ENCODE assay signal across 8 cellular contexts in genomic region chr11:34926101-34926830, GRCh38. TPM values are rescaled to one million over a fixed set of nuclear protein-coding genes. Genes with fewer than 3 reads are reported as not detected.
DNase-seq lines count a peak whose midpoint lies in the region; ATAC-seq, FAIRE-seq and TF ChIP-seq lines count a peak whose summit lies in the region.

No MANE protein-coding gene starts in this region.

- H3K36me3 Mint-ChIP-seq in MCF 10A (ENCODE audit: insufficient read depth, unreplicated experiment) = peaks cover 2% of the 10 kb centered on the region

- POLR2A ChIA-PET in MCF 10A (lab: Yijun Ruan, JAX) = interaction anchor here (0.7 to 1.8 kb wide), 7 partner anchors 9 to 465 kb away, joined by 3 to 13 read pairs (median 3); partner anchors contain the start of genes APIP and PDHX

- WGBS in lower leg skin, 2 donors = 2 to 6% methylated on average over 2 of the region's 2 CpGs

- H3K4me1 ChIP-seq in uterus = no peaks in the 10 kb centered on the region

- peaks cover 34% of the 10 kb centered on the region for H3K4me1 Mint-ChIP-seq in MCF 10A (ENCODE audit: insufficient read depth, unreplicated experiment)

- DNase-seq in Caki2 (ENCODE audit: low read depth) (peak; percentile 24), H54 (ENCODE audit: insufficient read length, low spot score) (no peak), NCI-H82 treated with DMSO at 0.1 percent for 48 hours (lab: John Stamatoyannopoulos, UW; ENCODE audit: unreplicated experiment) (peak; percentile 16), MCF 10A (ENCODE audit: unreplicated experiment) (peak; percentile 59), left colon (no peak), uterus (no peak), lower leg skin (ENCODE audit: low spot score in 2 of 2) (no peak)
- DNase-seq in stimulated activated CD4-positive, alpha-beta T cell treated with anti-CD3 and anti-CD28 coated beads, Interleukin-12 subunit alpha, Interleukin-12 subunit beta, amount 100 ng/mL, for 4 hours = no peak

- peak; percentile 68 for TF ChIP-seq CTCF in MCF 10A (IDR thresholded peaks at IDR 0.05; ENCODE audit: unreplicated experiment)
- peak; percentile 73 to 85 (median 78) for TF ChIP-seq CTCF in uterus (IDR thresholded peaks at IDR 0.05)
- peak in 1 of 3 donors; percentile 58 for TF ChIP-seq CTCF in lower leg skin (IDR thresholded peaks at IDR 0.05)

- H3K9me3 Mint-ChIP-seq in MCF 10A (ENCODE audit: unreplicated experiment) = no peaks in the 10 kb centered on the region

- intact Hi-C loops in MCF 10A (cut with micrococcal nuclease) (loop anchor here (1.0 to 5.0 kb wide), 7 partner anchors 71 to 559 kb away; no protein-coding TSS in a partner anchor), left colon (cut with DNase I, micrococcal nuclease) (loop anchor here in 1 of 2 donors (10.0 kb wide), 1 partner anchor 559 kb away; no protein-coding TSS in a partner anchor), uterus (cut with DNase I; ENCODE audit: low total_unique reads) (loop anchor here (5.0 kb wide), 1 partner anchor 466 kb away; no protein-coding TSS in a partner anchor), lower leg skin (cut with DNase I; ENCODE audit: low total_unique reads) (no loop called here)

- H3K27me3 Mint-ChIP-seq in MCF 10A (ENCODE audit: insufficient read depth, unreplicated experiment) = no peaks in the 10 kb centered on the region

- in situ Hi-C loops in Caki2 (cut with HindIII; ENCODE audit: low pct_unique_long_range_greater_than_20kb, low sequenced_read_pairs) = no loop called here

- FAIRE-seq in H54 (lab: Jason Lieb, UNC) = peak; percentile 90

- no peak overlapping the region for H3K27ac Mint-ChIP-seq in MCF 10A (ENCODE audit: low read depth, unreplicated experiment)

- no peaks in the 10 kb centered on the region for H3K9me3 ChIP-seq in uterus

- CTCF ChIA-PET in MCF 10A (lab: Yijun Ruan, JAX) = interaction anchor here (0.6 to 1.7 kb wide), 29 partner anchors 8 to 510 kb away, joined by 3 to 33 read pairs (median 4); no protein-coding TSS in a partner anchor

- ATAC-seq in left colon = peak; percentile 24

- H3K36me3 ChIP-seq in uterus = no peaks in the 10 kb centered on the region

- TF ChIP-seq POLR2A in H54 (IDR thresholded peaks at IDR 0.05; ENCODE audit: low read depth, low read length) = no peak
- TF ChIP-seq POLR2A in uterus (IDR thresholded peaks at IDR 0.05) = no peak
- no peak for TF ChIP-seq POLR2A in lower leg skin (IDR thresholded peaks at IDR 0.05)

- H3K4me3 ChIP-seq in uterus (no peak overlapping the region), lower leg skin (ENCODE audit: low read depth, poor library complexity, severe bottlenecking) (no peak overlapping the region)

- H3K27ac ChIP-seq in uterus = peak overlapping the region in 1 of 2 donors; percentile 57

- H3K27me3 ChIP-seq in uterus = no peaks in the 10 kb centered on the region

- no TSS peak for BruUV-seq in MCF 10A (replicated peaks; lab: Mats Ljungman, UMichigan)

- H3K4me3 Mint-ChIP-seq in MCF 10A (ENCODE audit: unreplicated experiment) = no peak overlapping the region

RNA-seq across cellular contexts. Expression of gene PDHX, which starts 9.8 kb away (rescaled TPM):
- total RNA-seq in Caki2 (2014; rRNA removed; shearing (Covaris generic); ENCODE audit: low replicate concordance) = 17.1 and 18.8 TPM in 2 replicates
- 35.5 and 35.9 TPM in 2 replicates for total RNA-seq in MCF 10A (2022)
- total RNA-seq in left colon = 10 to 100 TPM; 41.6 to 51.8 TPM
- total RNA-seq in uterus = 10 to 100 TPM; 22.5 to 41.1 (median 28.6) TPM
- 10 to 100 TPM; 18.0 to 30.5 (median 26.2) TPM for total RNA-seq in lower leg skin

RNA-seq across cellular contexts. Expression of gene APIP, which starts 10.1 kb away (rescaled TPM):
- 17.9 and 24.6 TPM in 2 replicates for total RNA-seq in Caki2 (2014; rRNA removed; shearing (Covaris generic); ENCODE audit: low replicate concordance)
- total RNA-seq in MCF 10A (2022) (32.4 and 36.9 TPM in 2 replicates), left colon (100 to 1,000 TPM in 1 of 2 donors, 10 to 100 TPM in 1; 26.4 to 100 TPM), uterus (10 to 100 TPM; 20.7 to 40.4 (median 29.0) TPM), lower leg skin (10 to 100 TPM in 3 of 4 donors, 1 to 10 TPM in 1; 9.9 to 16.1 (median 13.5) TPM)

Comparison
In these comparisons a context has a peak if more than half of its experiments do, and no peak if none do; other contexts are left out.
1. DNase-seq: peak in Caki2 (single experiment), NCI-H82 treated with DMSO at 0.1 percent for 48 hours (single experiment) and MCF 10A (single experiment); none in H54 (single experiment), left colon (0 of 2), uterus (0 of 2), stimulated activated CD4-positive, alpha-beta T cell treated with anti-CD3 and anti-CD28 coated beads, Interleukin-12 subunit alpha, Interleukin-12 subunit beta, amount 100 ng/mL, for 4 hours (single experiment) and lower leg skin (0 of 2).